Comparison of ENCODE assay signal across 14 cellular contexts in the genomic region with DNA sequence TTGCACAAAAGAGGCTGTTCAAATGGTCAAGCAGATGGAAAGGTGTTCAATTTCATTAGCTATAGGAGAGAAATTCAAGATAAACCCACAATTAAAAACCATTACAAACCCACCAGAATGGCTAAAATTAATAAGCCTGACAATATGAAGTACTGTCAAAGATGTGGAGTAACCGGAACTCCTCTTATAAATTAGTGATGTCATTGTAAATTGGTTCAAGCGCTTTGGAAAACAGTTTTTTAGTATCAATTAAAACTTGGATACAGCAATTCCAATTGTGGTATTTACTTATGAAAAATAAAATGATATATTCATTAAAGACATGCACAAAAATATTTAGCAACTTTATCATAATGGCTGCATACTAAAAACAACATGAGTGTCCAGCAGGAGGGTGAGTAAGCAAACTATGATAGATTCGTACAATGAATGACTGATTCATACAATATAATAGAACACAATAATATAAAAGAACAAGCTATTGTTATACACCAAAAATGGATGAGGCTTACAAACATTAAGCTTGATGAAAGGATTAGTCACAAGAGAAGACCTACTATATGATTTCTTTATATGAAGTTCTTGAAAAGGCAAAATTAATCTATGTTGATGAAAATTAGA. TPM values are rescaled to one million over a fixed set of nuclear protein-coding genes. Genes with fewer than 3 reads are reported as not detected.
DNase-seq lines count a peak whose midpoint lies in the region; TF ChIP-seq lines count a peak whose summit lies in the region.
"Had no signal": no experiment of that assay in that cellular context is flagged by ENCODE, and none has a peak within 500 bp of the region (broad histone marks: within the 10 kb centered on the region; RNA-seq: fewer than 3 reads in every experiment).

No MANE protein-coding gene starts in this region.

- H3K27ac ChIP-seq in HEK293 (ENCODE audit: extremely low read depth, low read depth, low read length) = no peak overlapping the region

- H3K4me3 ChIP-seq in HEK293 (ENCODE audit: low read depth, low read length) = no peak overlapping the region

- TF ChIP-seq CTCF in HEK293 (tag by site-specific recombination; IDR thresholded peaks at IDR 0.05) = no peak
- no peak for TF ChIP-seq CTCF in neural crest cell (conservative IDR thresholded peaks at IDR 0.05)

- no peak overlapping the region for H3K4me3 Mint-ChIP-seq in neural crest cell
- H3K4me3 Mint-ChIP-seq: CD4-positive, CD25-positive, alpha-beta regulatory T cell; IgD-negative memory B cell had no signal

- H3K36me3 Mint-ChIP-seq in neural crest cell (ENCODE audit: low read depth) = no peaks in the 10 kb centered on the region
- H3K36me3 Mint-ChIP-seq: CD4-positive, CD25-positive, alpha-beta regulatory T cell; IgD-negative memory B cell had no signal

- POLR2A ChIA-PET in HEK293 (lab: Yijun Ruan, JAX) = no interaction called here

- H3K27me3 Mint-ChIP-seq in neural crest cell (ENCODE audit: low read depth) = no peaks in the 10 kb centered on the region
- H3K27me3 Mint-ChIP-seq: CD4-positive, CD25-positive, alpha-beta regulatory T cell; IgD-negative memory B cell had no signal

- peaks cover 11% of the 10 kb centered on the region for H3K4me1 Mint-ChIP-seq in neural crest cell
- H3K4me1 Mint-ChIP-seq: CD4-positive, CD25-positive, alpha-beta regulatory T cell; IgD-negative memory B cell had no signal

- no peaks in the 10 kb centered on the region for H3K9me3 ChIP-seq in HEK293 (ENCODE audit: control insufficient read depth, insufficient read depth, low read depth, low read length)
- H3K9me3 ChIP-seq: BE2C, Caco-2 had no signal

- CTCF ChIA-PET in HEK293 (lab: Yijun Ruan, JAX) = interaction anchor here (0.6 to 1.7 kb wide), 2 partner anchors 10 to 111 kb away, joined by 4 to 5 read pairs; no protein-coding TSS in a partner anchor

- H3K4me1 ChIP-seq in HEK293 (ENCODE audit: control insufficient read depth, insufficient read depth, low read length) = peaks cover 5% of the 10 kb centered on the region; the same call in 1 of the 2 replicates
- H3K4me1 ChIP-seq: BE2C, Caco-2 had no signal

- no peaks in the 10 kb centered on the region for H3K9me3 Mint-ChIP-seq in neural crest cell

- peak overlapping the region; percentile 29 for H3K27ac Mint-ChIP-seq in neural crest cell (ENCODE audit: unreplicated experiment)
- H3K27ac Mint-ChIP-seq: CD4-positive, CD25-positive, alpha-beta regulatory T cell; IgD-negative memory B cell had no signal

- no peaks in the 10 kb centered on the region for H3K36me3 ChIP-seq in HEK293 (ENCODE audit: control insufficient read depth in 2 of 2, insufficient read depth in 1 of 2, low read length in 2 of 2)
- H3K36me3 ChIP-seq: BE2C had no signal

- DNase-seq in ELR (ENCODE audit: low read depth) (peak; percentile 12), dermis blood vessel endothelial cell (peak; percentile 28), neural crest cell (ENCODE audit: low read depth, low spot score) (no peak), medulla oblongata (ENCODE audit: extremely low spot score) (no peak), NCI-H1417 (lab: John Stamatoyannopoulos, UW) (no peak)
- DNase-seq: BE2C; C1 segment of cervical spinal cord; Caco-2; CD4-positive, CD25-positive, alpha-beta regulatory T cell; GDM1; GOT3; H7 had no signal

TF ChIP-seq in HEK293, 187 proteins besides CTCF, POLR2A, EP300 and RAD21:
- TF ChIP-seq, protein P1, sequence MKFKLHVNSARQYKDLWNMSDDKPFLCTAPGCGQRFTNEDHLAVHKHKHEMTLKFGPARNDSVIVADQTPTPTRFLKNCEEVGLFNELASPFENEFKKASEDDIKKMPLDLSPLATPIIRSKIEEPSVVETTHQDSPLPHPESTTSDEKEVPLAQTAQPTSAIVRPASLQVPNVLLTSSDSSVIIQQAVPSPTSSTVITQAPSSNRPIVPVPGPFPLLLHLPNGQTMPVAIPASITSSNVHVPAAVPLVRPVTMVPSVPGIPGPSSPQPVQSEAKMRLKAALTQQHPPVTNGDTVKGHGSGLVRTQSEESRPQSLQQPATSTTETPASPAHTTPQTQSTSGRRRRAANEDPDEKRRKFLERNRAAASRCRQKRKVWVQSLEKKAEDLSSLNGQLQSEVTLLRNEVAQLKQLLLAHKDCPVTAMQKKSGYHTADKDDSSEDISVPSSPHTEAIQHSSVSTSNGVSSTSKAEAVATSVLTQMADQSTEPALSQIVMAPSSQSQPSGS (tag by site-specific recombination; IDR thresholded peaks at IDR 0.05; ENCODE audit: low read depth) = peak; percentile 74
- no peak for TF ChIP-seq ZNF121 (tag by site-specific recombination; IDR thresholded peaks at IDR 0.05)
TF ChIP-seq in HEK293: peak in this region for 1.

RNA-seq across cellular contexts. Expression of a gene that starts 38.4 kb away (rescaled TPM):
- total RNA-seq in dermis blood vessel endothelial cell = 6.5 and 7.3 TPM in 2 replicates
- total RNA-seq in neural crest cell = 14.0 and 16.4 TPM in 2 replicates

Comparison
In these comparisons a context has a peak if more than half of its experiments do, and no peak if none do; other contexts are left out.
1. DNase-seq: peak in ELR (single experiment) and dermis blood vessel endothelial cell (single experiment); none in neural crest cell (single experiment), medulla oblongata (single experiment) and NCI-H1417 (0 of 3).